ENCODE assay signal across 1 cellular context in the genomic region with DNA sequence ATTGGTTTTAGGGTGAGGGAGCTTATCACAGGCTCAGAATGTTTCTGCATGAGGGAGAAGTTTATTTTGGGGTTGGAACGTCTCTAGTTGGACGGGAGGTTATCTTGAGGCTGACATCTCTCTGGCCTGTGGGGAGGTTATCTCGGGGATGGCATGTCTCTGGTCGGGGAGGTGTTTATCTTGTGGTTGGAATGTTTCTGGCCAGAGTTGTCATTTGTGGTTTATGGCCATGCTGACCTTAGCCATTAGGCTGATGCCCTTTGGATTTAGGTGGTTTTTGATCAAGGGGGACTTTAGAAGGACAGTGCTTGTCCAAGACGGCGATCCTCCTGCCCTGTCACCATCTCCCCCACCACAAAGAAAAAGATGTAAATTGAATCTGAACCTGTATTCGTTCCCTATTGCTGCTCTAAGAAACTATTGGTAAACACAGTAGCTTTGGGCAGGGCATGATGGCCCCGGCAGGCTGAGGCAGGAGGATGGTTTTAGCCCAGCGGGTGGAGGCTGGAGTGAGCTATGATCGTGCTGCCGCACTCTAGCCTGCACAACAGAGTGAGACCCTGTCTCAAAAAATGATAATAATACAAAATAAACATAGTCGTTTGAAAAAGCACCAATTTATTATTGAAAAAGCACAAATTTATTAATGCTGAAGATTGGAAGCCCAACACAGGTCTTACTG.
TF ChIP-seq lines count a peak whose summit lies in the region.

No MANE protein-coding gene starts in this region.

TF ChIP-seq in HepG2, 621 proteins besides CTCF, POLR2A, EP300 and RAD21 (continued from another document and continues in another):
- TF ChIP-seq, protein P1, sequence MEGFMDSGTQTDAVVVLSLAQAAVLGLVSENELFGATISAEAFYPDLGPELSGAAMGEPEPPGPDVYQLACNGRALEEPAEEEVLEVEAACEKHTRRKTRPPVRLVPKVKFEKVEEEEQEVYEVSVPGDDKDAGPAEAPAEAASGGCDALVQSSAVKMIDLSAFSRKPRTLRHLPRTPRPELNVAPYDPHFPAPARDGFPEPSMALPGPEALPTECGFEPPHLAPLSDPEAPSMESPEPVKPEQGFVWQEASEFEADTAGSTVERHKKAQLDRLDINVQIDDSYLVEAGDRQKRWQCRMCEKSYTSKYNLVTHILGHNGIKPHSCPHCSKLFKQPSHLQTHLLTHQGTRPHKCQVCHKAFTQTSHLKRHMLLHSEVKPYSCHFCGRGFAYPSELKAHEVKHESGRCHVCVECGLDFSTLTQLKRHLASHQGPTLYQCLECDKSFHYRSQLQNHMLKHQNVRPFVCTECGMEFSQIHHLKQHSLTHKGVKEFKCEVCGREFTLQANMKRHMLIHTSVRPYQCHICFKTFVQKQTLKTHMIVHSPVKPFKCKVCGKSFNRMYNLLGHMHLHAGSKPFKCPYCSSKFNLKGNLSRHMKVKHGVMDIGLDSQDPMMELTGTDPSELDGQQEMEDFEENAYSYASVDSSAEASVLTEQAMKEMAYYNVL (CRISPR knock-in tag; IDR thresholded peaks at IDR 0.05; ENCODE audit: borderline replicate concordance), result no peak
- TF ChIP-seq TCF7 (IDR thresholded peaks at IDR 0.05; ENCODE audit: low read depth), result peak; percentile 54
- TF ChIP-seq, protein P2, sequence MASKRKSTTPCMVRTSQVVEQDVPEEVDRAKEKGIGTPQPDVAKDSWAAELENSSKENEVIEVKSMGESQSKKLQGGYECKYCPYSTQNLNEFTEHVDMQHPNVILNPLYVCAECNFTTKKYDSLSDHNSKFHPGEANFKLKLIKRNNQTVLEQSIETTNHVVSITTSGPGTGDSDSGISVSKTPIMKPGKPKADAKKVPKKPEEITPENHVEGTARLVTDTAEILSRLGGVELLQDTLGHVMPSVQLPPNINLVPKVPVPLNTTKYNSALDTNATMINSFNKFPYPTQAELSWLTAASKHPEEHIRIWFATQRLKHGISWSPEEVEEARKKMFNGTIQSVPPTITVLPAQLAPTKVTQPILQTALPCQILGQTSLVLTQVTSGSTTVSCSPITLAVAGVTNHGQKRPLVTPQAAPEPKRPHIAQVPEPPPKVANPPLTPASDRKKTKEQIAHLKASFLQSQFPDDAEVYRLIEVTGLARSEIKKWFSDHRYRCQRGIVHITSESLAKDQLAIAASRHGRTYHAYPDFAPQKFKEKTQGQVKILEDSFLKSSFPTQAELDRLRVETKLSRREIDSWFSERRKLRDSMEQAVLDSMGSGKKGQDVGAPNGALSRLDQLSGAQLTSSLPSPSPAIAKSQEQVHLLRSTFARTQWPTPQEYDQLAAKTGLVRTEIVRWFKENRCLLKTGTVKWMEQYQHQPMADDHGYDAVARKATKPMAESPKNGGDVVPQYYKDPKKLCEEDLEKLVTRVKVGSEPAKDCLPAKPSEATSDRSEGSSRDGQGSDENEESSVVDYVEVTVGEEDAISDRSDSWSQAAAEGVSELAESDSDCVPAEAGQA (IDR thresholded peaks at IDR 0.05; ENCODE audit: low read depth), result no peak
- TF ChIP-seq, protein P2 (CRISPR knock-in tag; IDR thresholded peaks at IDR 0.05; ENCODE audit: borderline replicate concordance), result no peak
- TF ChIP-seq SMARCC2 (IDR thresholded peaks at IDR 0.05), result no peak
- TF ChIP-seq SP140L (CRISPR knock-in tag; IDR thresholded peaks at IDR 0.05; ENCODE audit: borderline replicate concordance), result no peak
- TF ChIP-seq SNAI1 (CRISPR knock-in tag; IDR thresholded peaks at IDR 0.05; ENCODE audit: borderline replicate concordance), result no peak
- TF ChIP-seq YEATS2 (CRISPR knock-in tag; IDR thresholded peaks at IDR 0.05; ENCODE audit: borderline replicate concordance), result no peak
- TF ChIP-seq PLRG1 (conservative IDR thresholded peaks at IDR 0.05), result no peak
- TF ChIP-seq HNF4G (IDR thresholded peaks at IDR 0.05; ENCODE audit: borderline replicate concordance, low read depth, low read length), result peak; percentile 25; the same call in 1 of the 2 replicates
- no peak for TF ChIP-seq HNF4G (CRISPR knock-in tag; IDR thresholded peaks at IDR 0.05; ENCODE audit: borderline replicate concordance, low read depth)
- no peak for TF ChIP-seq EED (CRISPR knock-in tag; IDR thresholded peaks at IDR 0.05)
- TF ChIP-seq, protein P3, sequence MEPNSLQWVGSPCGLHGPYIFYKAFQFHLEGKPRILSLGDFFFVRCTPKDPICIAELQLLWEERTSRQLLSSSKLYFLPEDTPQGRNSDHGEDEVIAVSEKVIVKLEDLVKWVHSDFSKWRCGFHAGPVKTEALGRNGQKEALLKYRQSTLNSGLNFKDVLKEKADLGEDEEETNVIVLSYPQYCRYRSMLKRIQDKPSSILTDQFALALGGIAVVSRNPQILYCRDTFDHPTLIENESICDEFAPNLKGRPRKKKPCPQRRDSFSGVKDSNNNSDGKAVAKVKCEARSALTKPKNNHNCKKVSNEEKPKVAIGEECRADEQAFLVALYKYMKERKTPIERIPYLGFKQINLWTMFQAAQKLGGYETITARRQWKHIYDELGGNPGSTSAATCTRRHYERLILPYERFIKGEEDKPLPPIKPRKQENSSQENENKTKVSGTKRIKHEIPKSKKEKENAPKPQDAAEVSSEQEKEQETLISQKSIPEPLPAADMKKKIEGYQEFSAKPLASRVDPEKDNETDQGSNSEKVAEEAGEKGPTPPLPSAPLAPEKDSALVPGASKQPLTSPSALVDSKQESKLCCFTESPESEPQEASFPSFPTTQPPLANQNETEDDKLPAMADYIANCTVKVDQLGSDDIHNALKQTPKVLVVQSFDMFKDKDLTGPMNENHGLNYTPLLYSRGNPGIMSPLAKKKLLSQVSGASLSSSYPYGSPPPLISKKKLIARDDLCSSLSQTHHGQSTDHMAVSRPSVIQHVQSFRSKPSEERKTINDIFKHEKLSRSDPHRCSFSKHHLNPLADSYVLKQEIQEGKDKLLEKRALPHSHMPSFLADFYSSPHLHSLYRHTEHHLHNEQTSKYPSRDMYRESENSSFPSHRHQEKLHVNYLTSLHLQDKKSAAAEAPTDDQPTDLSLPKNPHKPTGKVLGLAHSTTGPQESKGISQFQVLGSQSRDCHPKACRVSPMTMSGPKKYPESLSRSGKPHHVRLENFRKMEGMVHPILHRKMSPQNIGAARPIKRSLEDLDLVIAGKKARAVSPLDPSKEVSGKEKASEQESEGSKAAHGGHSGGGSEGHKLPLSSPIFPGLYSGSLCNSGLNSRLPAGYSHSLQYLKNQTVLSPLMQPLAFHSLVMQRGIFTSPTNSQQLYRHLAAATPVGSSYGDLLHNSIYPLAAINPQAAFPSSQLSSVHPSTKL (CRISPR knock-in tag; IDR thresholded peaks at IDR 0.05), result no peak
- TF ChIP-seq SKI (IDR thresholded peaks at IDR 0.05; ENCODE audit: partially characterized antibody), result no peak
- no peak for TF ChIP-seq NFE2 (CRISPR knock-in tag; IDR thresholded peaks at IDR 0.05)
- no peak for TF ChIP-seq GABPA (IDR thresholded peaks at IDR 0.05; ENCODE audit: low read depth, low read length)
- TF ChIP-seq GABPA (CRISPR knock-in tag; IDR thresholded peaks at IDR 0.05; ENCODE audit: low read depth), result no peak
- no peak for TF ChIP-seq HDAC2 (CRISPR knock-in tag; IDR thresholded peaks at IDR 0.05)
- TF ChIP-seq KLF11 (CRISPR knock-in tag; IDR thresholded peaks at IDR 0.05), result no peak
- TF ChIP-seq FOSL2 (CRISPR knock-in tag; IDR thresholded peaks at IDR 0.05), result 0 out of 2 replicates have a peak, but pooled peaks have one; percentile 17
- TF ChIP-seq, protein P4, sequence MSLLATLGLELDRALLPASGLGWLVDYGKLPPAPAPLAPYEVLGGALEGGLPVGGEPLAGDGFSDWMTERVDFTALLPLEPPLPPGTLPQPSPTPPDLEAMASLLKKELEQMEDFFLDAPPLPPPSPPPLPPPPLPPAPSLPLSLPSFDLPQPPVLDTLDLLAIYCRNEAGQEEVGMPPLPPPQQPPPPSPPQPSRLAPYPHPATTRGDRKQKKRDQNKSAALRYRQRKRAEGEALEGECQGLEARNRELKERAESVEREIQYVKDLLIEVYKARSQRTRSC (CRISPR knock-in tag; IDR thresholded peaks at IDR 0.05; ENCODE audit: low read depth), result no peak
- TF ChIP-seq, protein P5, sequence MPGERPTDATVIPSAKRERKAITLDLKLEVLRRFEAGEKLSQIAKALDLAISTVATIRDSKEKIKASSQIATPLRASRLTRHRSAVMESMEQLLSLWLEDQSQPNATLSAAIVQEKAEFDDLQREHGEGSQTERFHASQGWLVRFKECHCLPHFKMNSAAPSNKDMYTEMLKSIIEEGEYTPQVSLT (CRISPR knock-in tag; IDR thresholded peaks at IDR 0.05; ENCODE audit: borderline replicate concordance, low read depth), result no peak
- 0 out of 2 replicates have a peak, but pooled peaks have one; percentile 19 for TF ChIP-seq ZBTB7B (CRISPR knock-in tag; IDR thresholded peaks at IDR 0.05)
- TF ChIP-seq ZNF878 (CRISPR knock-in tag; IDR thresholded peaks at IDR 0.05), result no peak
- no peak for TF ChIP-seq ZNF605 (CRISPR knock-in tag; IDR thresholded peaks at IDR 0.05)
- TF ChIP-seq MYC (CRISPR knock-in tag; IDR thresholded peaks at IDR 0.05; ENCODE audit: borderline replicate concordance), result no peak
- TF ChIP-seq TEAD3 (CRISPR knock-in tag; optimal IDR thresholded peaks at IDR 0.05; ENCODE audit: borderline replicate concordance), result peak; percentile 49
- no peak for TF ChIP-seq FOXO1 (CRISPR knock-in tag; IDR thresholded peaks at IDR 0.05)
- no peak for TF ChIP-seq FOXK1 (CRISPR knock-in tag; IDR thresholded peaks at IDR 0.05; ENCODE audit: borderline replicate concordance, low read depth)
- no peak for TF ChIP-seq ZNF777 (CRISPR knock-in tag; IDR thresholded peaks at IDR 0.05)
- no peak for TF ChIP-seq AGO2 (optimal IDR thresholded peaks at IDR 0.05; ENCODE audit: low read depth, low read length)
- TF ChIP-seq MEIS1 (CRISPR knock-in tag; IDR thresholded peaks at IDR 0.05; ENCODE audit: borderline replicate concordance), result no peak
- TF ChIP-seq, protein P6, sequence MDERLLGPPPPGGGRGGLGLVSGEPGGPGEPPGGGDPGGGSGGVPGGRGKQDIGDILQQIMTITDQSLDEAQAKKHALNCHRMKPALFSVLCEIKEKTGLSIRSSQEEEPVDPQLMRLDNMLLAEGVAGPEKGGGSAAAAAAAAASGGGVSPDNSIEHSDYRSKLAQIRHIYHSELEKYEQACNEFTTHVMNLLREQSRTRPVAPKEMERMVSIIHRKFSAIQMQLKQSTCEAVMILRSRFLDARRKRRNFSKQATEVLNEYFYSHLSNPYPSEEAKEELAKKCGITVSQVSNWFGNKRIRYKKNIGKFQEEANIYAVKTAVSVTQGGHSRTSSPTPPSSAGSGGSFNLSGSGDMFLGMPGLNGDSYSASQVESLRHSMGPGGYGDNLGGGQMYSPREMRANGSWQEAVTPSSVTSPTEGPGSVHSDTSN (CRISPR knock-in tag; IDR thresholded peaks at IDR 0.05), result no peak
- TF ChIP-seq, protein P7, sequence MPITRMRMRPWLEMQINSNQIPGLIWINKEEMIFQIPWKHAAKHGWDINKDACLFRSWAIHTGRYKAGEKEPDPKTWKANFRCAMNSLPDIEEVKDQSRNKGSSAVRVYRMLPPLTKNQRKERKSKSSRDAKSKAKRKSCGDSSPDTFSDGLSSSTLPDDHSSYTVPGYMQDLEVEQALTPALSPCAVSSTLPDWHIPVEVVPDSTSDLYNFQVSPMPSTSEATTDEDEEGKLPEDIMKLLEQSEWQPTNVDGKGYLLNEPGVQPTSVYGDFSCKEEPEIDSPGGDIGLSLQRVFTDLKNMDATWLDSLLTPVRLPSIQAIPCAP (CRISPR knock-in tag; IDR thresholded peaks at IDR 0.05; ENCODE audit: low read depth), result no peak
- TF ChIP-seq, protein P8, sequence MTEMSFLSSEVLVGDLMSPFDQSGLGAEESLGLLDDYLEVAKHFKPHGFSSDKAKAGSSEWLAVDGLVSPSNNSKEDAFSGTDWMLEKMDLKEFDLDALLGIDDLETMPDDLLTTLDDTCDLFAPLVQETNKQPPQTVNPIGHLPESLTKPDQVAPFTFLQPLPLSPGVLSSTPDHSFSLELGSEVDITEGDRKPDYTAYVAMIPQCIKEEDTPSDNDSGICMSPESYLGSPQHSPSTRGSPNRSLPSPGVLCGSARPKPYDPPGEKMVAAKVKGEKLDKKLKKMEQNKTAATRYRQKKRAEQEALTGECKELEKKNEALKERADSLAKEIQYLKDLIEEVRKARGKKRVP (CRISPR knock-in tag; IDR thresholded peaks at IDR 0.05), result no peak
- no peak for TF ChIP-seq ZNF256 (CRISPR knock-in tag; conservative IDR thresholded peaks at IDR 0.05)
- no peak for TF ChIP-seq HES4 (CRISPR knock-in tag; IDR thresholded peaks at IDR 0.05; ENCODE audit: borderline replicate concordance)
- no peak for TF ChIP-seq XRCC5 (optimal IDR thresholded peaks at IDR 0.05; ENCODE audit: low read length)
- no peak for TF ChIP-seq ZNF891 (CRISPR knock-in tag; IDR thresholded peaks at IDR 0.05)
- no peak for TF ChIP-seq HOXA9 (CRISPR knock-in tag; IDR thresholded peaks at IDR 0.05; ENCODE audit: borderline replicate concordance)
- no peak for TF ChIP-seq ZNF782 (CRISPR knock-in tag; IDR thresholded peaks at IDR 0.05; ENCODE audit: borderline replicate concordance)
- TF ChIP-seq HMGA1 (CRISPR knock-in tag; conservative IDR thresholded peaks at IDR 0.05), result no peak
- TF ChIP-seq MED8 (CRISPR knock-in tag; IDR thresholded peaks at IDR 0.05; ENCODE audit: insufficient replicate concordance), result no peak
- peak; percentile 91 for TF ChIP-seq NR2F2 (IDR thresholded peaks at IDR 0.05; ENCODE audit: borderline replicate concordance, low read depth)
- no peak for TF ChIP-seq ZNF263 (CRISPR knock-in tag; IDR thresholded peaks at IDR 0.05)
- TF ChIP-seq NPAS2 (CRISPR knock-in tag; IDR thresholded peaks at IDR 0.05; ENCODE audit: borderline replicate concordance), result no peak
- TF ChIP-seq RORA (CRISPR knock-in tag; IDR thresholded peaks at IDR 0.05), result no peak
- TF ChIP-seq MLLT10 (CRISPR knock-in tag; IDR thresholded peaks at IDR 0.05), result no peak
- peak; percentile 98 for TF ChIP-seq CBFB (CRISPR knock-in tag; IDR thresholded peaks at IDR 0.05)
- TF ChIP-seq AKAP8 (CRISPR knock-in tag; IDR thresholded peaks at IDR 0.05), result no peak
- TF ChIP-seq ZNF430 (CRISPR knock-in tag; IDR thresholded peaks at IDR 0.05), result no peak
